ENCODE assay signal across 10 cellular contexts in the genomic region with DNA sequence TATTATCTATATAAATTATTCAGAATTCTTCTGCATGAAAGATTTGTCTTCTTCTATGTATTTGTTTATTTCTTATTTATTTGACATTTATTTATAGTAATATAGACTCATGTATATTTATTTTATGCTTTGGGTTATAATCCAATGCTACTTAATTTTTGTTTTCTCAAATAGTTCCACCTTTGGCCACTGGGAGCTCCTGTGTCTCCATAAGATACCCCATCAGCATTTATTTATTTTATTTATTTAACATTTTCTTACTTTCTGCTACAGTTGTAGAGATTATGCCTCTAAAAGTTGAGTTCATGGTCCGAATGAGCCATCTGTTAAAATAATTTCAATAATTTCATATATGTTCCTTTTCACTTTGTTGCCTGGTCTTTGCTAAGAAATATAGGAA.
DNase-seq lines count a peak whose midpoint lies in the region; ATAC-seq and TF ChIP-seq lines count a peak whose summit lies in the region.
"Had no signal": no experiment of that assay in that cellular context is flagged by ENCODE, and none has a peak within 500 bp of the region (broad histone marks: within the 10 kb centered on the region; RNA-seq: fewer than 3 reads in every experiment).

No MANE protein-coding gene starts in this region.

- no TSS peak for BruUV-seq in Panc1 (replicated peaks; lab: Mats Ljungman, UMichigan)

- no peak overlapping the region for H2AFZ ChIP-seq in SK-N-SH (ENCODE audit: low read depth)
- H2AFZ ChIP-seq in smooth muscle cell (ENCODE audit: low read depth) = no peak overlapping the region

- H3K36me3 Mint-ChIP-seq in T-cell = no peaks in the 10 kb centered on the region

- H3K4me1 ChIP-seq in SK-N-SH (ENCODE audit: control insufficient read depth in 1 of 2, insufficient read depth in 2 of 2, low read depth in 1 of 2, low read length in 1 of 2) (no peaks in the 10 kb centered on the region), Panc1 (ENCODE audit: control insufficient read depth, insufficient read depth, low read length) (no peaks in the 10 kb centered on the region), smooth muscle cell (ENCODE audit: low read depth) (no peaks in the 10 kb centered on the region)
- H3K4me1 ChIP-seq: sigmoid colon had no signal

- no peak for TF ChIP-seq EP300 in SK-N-SH (IDR thresholded peaks at IDR 0.05; ENCODE audit: borderline replicate concordance in 1 of 2, low read depth in 1 of 2, low read length in 1 of 2)

- H4K20me1 ChIP-seq in SK-N-SH (ENCODE audit: insufficient read depth) (no peaks in the 10 kb centered on the region), smooth muscle cell (ENCODE audit: low read depth) (no peaks in the 10 kb centered on the region)

- ATAC-seq in SK-N-SH treated with all-trans-retinoic acid at 6 μM for 48 hours (no peak), Panc1 (no peak), GM21528 (IDR thresholded peaks at IDR 0.05; ENCODE audit: low FRiP score, unreplicated experiment) (no peak), T-cell (replicated peaks in 1 of 4) (no peak)
- ATAC-seq: esophagus mucosa had no signal

- H3K9ac ChIP-seq in SK-N-SH (no peak overlapping the region), smooth muscle cell (ENCODE audit: low read depth) (no peak overlapping the region)

- H3K9me3 ChIP-seq in SK-N-SH (no peaks in the 10 kb centered on the region), Panc1 (ENCODE audit: control insufficient read depth, insufficient read depth, low read depth, low read length) (no peaks in the 10 kb centered on the region), smooth muscle cell (replicated peaks; ENCODE audit: low read depth) (no peaks in the 10 kb centered on the region)
- H3K9me3 ChIP-seq: sigmoid colon had no signal

- no peaks in the 10 kb centered on the region for H3K9me2 ChIP-seq in SK-N-SH

- in situ Hi-C loops in Panc1 (cut with HindIII; ENCODE audit: low pct_unique_long_range_greater_than_20kb, low sequenced_read_pairs) = no loop called here

- POLR2A ChIA-PET in SK-N-SH (lab: Yijun Ruan, JAX) = no interaction called here
- POLR2A ChIA-PET in Panc1 (lab: Charles Lee) = no interaction called here
- POLR2A ChIA-PET in T-cell (lab: Charles Lee) = no interaction called here

- CTCF ChIA-PET in SK-N-SH (lab: Yijun Ruan, JAX) (interaction anchor here (0.6 kb wide), 1 partner anchor 241 kb away, joined by 3 read pairs; no protein-coding TSS in a partner anchor), Panc1 (lab: Charles Lee) (no interaction called here), T-cell (lab: Charles Lee) (no interaction called here)

- intact Hi-C loops in Panc1 (cut with micrococcal nuclease; ENCODE audit: unreplicated experiment) = no loop called here

- no peaks in the 10 kb centered on the region for H3K4me1 Mint-ChIP-seq in T-cell

- H3K4me3 Mint-ChIP-seq in T-cell = no peak overlapping the region

- H3K4me2 ChIP-seq in SK-N-SH (no peak overlapping the region), smooth muscle cell (no peak overlapping the region)

- peak; percentile 50 for TF ChIP-seq CTCF in SK-N-SH (IDR thresholded peaks at IDR 0.05)
- TF ChIP-seq CTCF in Panc1 (IDR thresholded peaks at IDR 0.05) = peak; percentile 10; the same call in 1 of the 2 replicates
- TF ChIP-seq CTCF in smooth muscle cell (IDR thresholded peaks at IDR 0.05; ENCODE audit: borderline replicate concordance, insufficient read depth, poor library complexity, severe bottlenecking) = peak; percentile 38

- no peaks in the 10 kb centered on the region for H3K79me2 ChIP-seq in SK-N-SH (ENCODE audit: insufficient read depth)
- H3K79me2 ChIP-seq in smooth muscle cell (ENCODE audit: low read depth) = no peaks in the 10 kb centered on the region

- no peaks in the 10 kb centered on the region for H3K36me3 ChIP-seq in SK-N-SH (replicated peaks in 1 of 2; ENCODE audit: control insufficient read depth in 1 of 2, insufficient read depth in 2 of 2, low read length in 1 of 2)
- H3K36me3 ChIP-seq in Panc1 (ENCODE audit: control insufficient read depth, insufficient read depth, low read length) = no peaks in the 10 kb centered on the region
- H3K36me3 ChIP-seq in smooth muscle cell (ENCODE audit: low read depth) = no peaks in the 10 kb centered on the region
- H3K36me3 ChIP-seq: sigmoid colon had no signal

- DNase-seq in SK-N-SH = no peak
- no peak for DNase-seq in Panc1 (ENCODE audit: low read depth, low spot score)
- DNase-seq in fibroblast of peridontal ligament (ENCODE audit: extremely low read depth) = peak; percentile 25
- DNase-seq in smooth muscle cell (lab: John Stamatoyannopoulos, UW; ENCODE audit: unreplicated experiment) = no peak
- no peak for DNase-seq in NCI-H226
- DNase-seq in T-cell = no peak
- DNase-seq: sigmoid colon had no signal

- TF ChIP-seq RAD21 in SK-N-SH (IDR thresholded peaks at IDR 0.05; ENCODE audit: low read length) = peak; percentile 30; the same call in 1 of the 2 replicates

- H3K27me3 ChIP-seq in SK-N-SH (ENCODE audit: insufficient read depth) = no peaks in the 10 kb centered on the region
- no peaks in the 10 kb centered on the region; the same call in 1 of the 2 replicates for H3K27me3 ChIP-seq in Panc1 (ENCODE audit: control insufficient read depth, insufficient read depth, low read length)
- no peaks in the 10 kb centered on the region for H3K27me3 ChIP-seq in smooth muscle cell (ENCODE audit: low read depth)
- H3K27me3 ChIP-seq: sigmoid colon had no signal

- H3K4me3 ChIP-seq in SK-N-SH (ENCODE audit: low read depth in 2 of 2, low read length in 1 of 2) (no peak overlapping the region), Panc1 (ENCODE audit: low read depth in 2 of 2, low read length in 2 of 2) (no peak overlapping the region), smooth muscle cell (no peak overlapping the region)
- H3K4me3 ChIP-seq: sigmoid colon had no signal

- H3K27ac ChIP-seq in SK-N-SH (ENCODE audit: low read depth in 2 of 2, low read length in 1 of 2) (no peak overlapping the region), Panc1 (ENCODE audit: low read length) (no peak overlapping the region), smooth muscle cell (ENCODE audit: low read depth) (no peak overlapping the region)
- H3K27ac ChIP-seq: sigmoid colon had no signal

- H3F3A ChIP-seq in SK-N-SH (replicated peaks; ENCODE audit: insufficient read depth) = no peaks in the 10 kb centered on the region
- no peaks in the 10 kb centered on the region for H3F3A ChIP-seq in smooth muscle cell (ENCODE audit: low read depth)

- no peak overlapping the region for H3K27ac Mint-ChIP-seq in T-cell

- H3K27me3 Mint-ChIP-seq in T-cell = no peaks in the 10 kb centered on the region

- WGBS in SK-N-SH (ENCODE audit: low lambda C conversion rate) = 45% methylated on average over 1 of the region's 1 CpG
- WGBS in smooth muscle cell (ENCODE audit: low lambda C conversion rate) = 83% methylated on average over 1 of the region's 1 CpG

- peaks cover 0 to 14% (median 7%) of the 10 kb centered on the region in 3 donors for H3K9me3 Mint-ChIP-seq in T-cell

TF ChIP-seq in SK-N-SH, 30 proteins besides CTCF, POLR2A, EP300 and RAD21 (continues in another document):
- TF ChIP-seq, protein P1, sequence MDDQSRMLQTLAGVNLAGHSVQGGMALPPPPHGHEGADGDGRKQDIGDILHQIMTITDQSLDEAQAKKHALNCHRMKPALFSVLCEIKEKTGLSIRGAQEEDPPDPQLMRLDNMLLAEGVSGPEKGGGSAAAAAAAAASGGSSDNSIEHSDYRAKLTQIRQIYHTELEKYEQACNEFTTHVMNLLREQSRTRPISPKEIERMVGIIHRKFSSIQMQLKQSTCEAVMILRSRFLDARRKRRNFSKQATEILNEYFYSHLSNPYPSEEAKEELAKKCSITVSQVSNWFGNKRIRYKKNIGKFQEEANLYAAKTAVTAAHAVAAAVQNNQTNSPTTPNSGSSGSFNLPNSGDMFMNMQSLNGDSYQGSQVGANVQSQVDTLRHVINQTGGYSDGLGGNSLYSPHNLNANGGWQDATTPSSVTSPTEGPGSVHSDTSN (IDR thresholded peaks at IDR 0.05) = no peak
- TF ChIP-seq TEAD4 (IDR thresholded peaks at IDR 0.05; ENCODE audit: borderline replicate concordance, insufficient read depth) (no peak), JUND (IDR thresholded peaks at IDR 0.05) (no peak), SMC3 (IDR thresholded peaks at IDR 0.05; ENCODE audit: low read depth, low read length) (no peak), EZH2phosphoT487 (IDR thresholded peaks at IDR 0.05; ENCODE audit: borderline replicate concordance, low read depth) (no peak), FOSL2 (IDR thresholded peaks at IDR 0.05; ENCODE audit: borderline replicate concordance, low read depth) (no peak), GABPA (IDR thresholded peaks at IDR 0.05; ENCODE audit: low read depth) (no peak), YY1 (IDR thresholded peaks at IDR 0.05; ENCODE audit: low read depth) (no peak)
- TF ChIP-seq, protein P2, sequence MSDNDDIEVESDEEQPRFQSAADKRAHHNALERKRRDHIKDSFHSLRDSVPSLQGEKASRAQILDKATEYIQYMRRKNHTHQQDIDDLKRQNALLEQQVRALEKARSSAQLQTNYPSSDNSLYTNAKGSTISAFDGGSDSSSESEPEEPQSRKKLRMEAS (IDR thresholded peaks at IDR 0.05; ENCODE audit: low read depth) = no peak

TF ChIP-seq in SK-N-SH treated with all-trans-retinoic acid at 6 μM for 48 hours, 23 proteins besides CTCF, POLR2A, EP300 and RAD21 (continues in another document):
- no peak for TF ChIP-seq GLIS3 (CRISPR knock-in tag; IDR thresholded peaks at IDR 0.05)
- no peak for TF ChIP-seq ESRRG (CRISPR knock-in tag; IDR thresholded peaks at IDR 0.05)
- TF ChIP-seq RARB (CRISPR knock-in tag; IDR thresholded peaks at IDR 0.05) = no peak
- no peak for TF ChIP-seq ZFP3 (CRISPR knock-in tag; IDR thresholded peaks at IDR 0.05)
- no peak for TF ChIP-seq ISL1 (CRISPR knock-in tag; IDR thresholded peaks at IDR 0.05)
- TF ChIP-seq, protein P3, sequence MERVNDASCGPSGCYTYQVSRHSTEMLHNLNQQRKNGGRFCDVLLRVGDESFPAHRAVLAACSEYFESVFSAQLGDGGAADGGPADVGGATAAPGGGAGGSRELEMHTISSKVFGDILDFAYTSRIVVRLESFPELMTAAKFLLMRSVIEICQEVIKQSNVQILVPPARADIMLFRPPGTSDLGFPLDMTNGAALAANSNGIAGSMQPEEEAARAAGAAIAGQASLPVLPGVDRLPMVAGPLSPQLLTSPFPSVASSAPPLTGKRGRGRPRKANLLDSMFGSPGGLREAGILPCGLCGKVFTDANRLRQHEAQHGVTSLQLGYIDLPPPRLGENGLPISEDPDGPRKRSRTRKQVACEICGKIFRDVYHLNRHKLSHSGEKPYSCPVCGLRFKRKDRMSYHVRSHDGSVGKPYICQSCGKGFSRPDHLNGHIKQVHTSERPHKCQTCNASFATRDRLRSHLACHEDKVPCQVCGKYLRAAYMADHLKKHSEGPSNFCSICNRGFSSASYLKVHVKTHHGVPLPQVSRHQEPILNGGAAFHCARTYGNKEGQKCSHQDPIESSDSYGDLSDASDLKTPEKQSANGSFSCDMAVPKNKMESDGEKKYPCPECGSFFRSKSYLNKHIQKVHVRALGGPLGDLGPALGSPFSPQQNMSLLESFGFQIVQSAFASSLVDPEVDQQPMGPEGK (CRISPR knock-in tag; IDR thresholded peaks at IDR 0.05; ENCODE audit: borderline replicate concordance) = no peak
- no peak for TF ChIP-seq ZNF565 (CRISPR knock-in tag; conservative IDR thresholded peaks at IDR 0.05; ENCODE audit: low read depth)
- no peak for TF ChIP-seq ZC3H10 (CRISPR knock-in tag; IDR thresholded peaks at IDR 0.05)
- TF ChIP-seq PPARA (CRISPR knock-in tag; IDR thresholded peaks at IDR 0.05; ENCODE audit: borderline replicate concordance) = no peak
